Comparison of ENCODE assay signal across 25 cellular contexts in genomic region chr10:72997099-72997498, GRCh38. TPM values are rescaled to one million over a fixed set of nuclear protein-coding genes. Genes with fewer than 3 reads are reported as not detected.
DNase-seq lines count a peak whose midpoint lies in the region; ATAC-seq, FAIRE-seq and TF ChIP-seq lines count a peak whose summit lies in the region.
"Had no signal": no experiment of that assay in that cellular context is flagged by ENCODE, and none has a peak within 500 bp of the region (broad histone marks: within the 10 kb centered on the region; RNA-seq: fewer than 3 reads in every experiment).

No MANE protein-coding gene starts in this region.

- H3K9me2 ChIP-seq in HCT116 (ENCODE audit: insufficient read depth): no peaks in the 10 kb centered on the region
- no peaks in the 10 kb centered on the region for H3K9me2 ChIP-seq in PC-3 (replicated peaks; ENCODE audit: low read length)

- BruUV-seq in HCT116 (replicated peaks; lab: Mats Ljungman, UMichigan) (no TSS peak), PC-3 (replicated peaks; lab: Mats Ljungman, UMichigan) (TSS peak; percentile 3), GM12878 (replicated peaks; lab: Mats Ljungman, UMichigan) (TSS peak; percentile 20)

- SMC1A ChIA-PET in GM12878 (lab: Charles Lee; ENCODE audit: uncharacterized antibody, unreplicated experiment): interaction anchor here (1.2 to 1.4 kb wide), 2 partner anchors 8 to 162 kb away, joined by 3 read pairs; no protein-coding TSS in a partner anchor

- no peak overlapping the region for H3K27ac ChIP-seq in HCT116 (ENCODE audit: low read depth, low read length)
- H3K27ac ChIP-seq in HEK293 (ENCODE audit: extremely low read depth, low read depth, low read length): no peak overlapping the region
- no peak overlapping the region for H3K27ac ChIP-seq in PC-3 (ENCODE audit: low read length)
- H3K27ac ChIP-seq in GM12878 (ENCODE audit: control insufficient read depth, insufficient read depth): no peak overlapping the region
- no peak overlapping the region for H3K27ac ChIP-seq in suprapubic skin
- no peak overlapping the region for H3K27ac ChIP-seq in CD4-positive, alpha-beta T cell (ENCODE audit: low read depth, low read length)
- H3K27ac ChIP-seq: BLaER1 had no signal

- H3K4me1 ChIP-seq in HCT116 (ENCODE audit: control insufficient read depth in 1 of 2, insufficient read depth in 2 of 2, low read length in 2 of 2) (no peaks in the 10 kb centered on the region), HEK293 (ENCODE audit: control insufficient read depth, insufficient read depth, low read length) (no peaks in the 10 kb centered on the region), PC-3 (ENCODE audit: insufficient read depth, low read length) (no peaks in the 10 kb centered on the region), GM12878 (ENCODE audit: control insufficient read depth, insufficient read depth, low read length) (no peaks in the 10 kb centered on the region), suprapubic skin (no peaks in the 10 kb centered on the region)
- H3K4me1 ChIP-seq: BE2C, BLaER1, Caco-2 had no signal

- H3K9me3 Mint-ChIP-seq in CD4-positive, alpha-beta T cell: peaks cover 4% of the 10 kb centered on the region

- no peak overlapping the region for H3K27ac Mint-ChIP-seq in CD4-positive, alpha-beta T cell
- H3K27ac Mint-ChIP-seq: CD14-positive monocyte; CD4-positive, CD25-positive, alpha-beta regulatory T cell; CD8-positive, alpha-beta T cell had no signal

- no peak overlapping the region for H3K4me3 Mint-ChIP-seq in CD4-positive, alpha-beta T cell
- H3K4me3 Mint-ChIP-seq: CD14-positive monocyte; CD4-positive, CD25-positive, alpha-beta regulatory T cell; CD8-positive, alpha-beta T cell had no signal

- no peaks in the 10 kb centered on the region for H4K20me1 ChIP-seq in HCT116 (ENCODE audit: insufficient read depth)
- no peaks in the 10 kb centered on the region for H4K20me1 ChIP-seq in PC-3 (ENCODE audit: low read length)
- H4K20me1 ChIP-seq in GM12878 (ENCODE audit: control insufficient read depth, insufficient read depth): no peaks in the 10 kb centered on the region
- H4K20me1 ChIP-seq: BLaER1 had no signal

- intact Hi-C loops in HCT116 (cut with micrococcal nuclease) (no loop called here), PC-3 (cut with micrococcal nuclease) (no loop called here), GM12878 (cut with micrococcal nuclease; ENCODE audit: unreplicated experiment) (no loop called here)
- intact Hi-C loops in CD4-positive, alpha-beta T cell (cut with DNase I, micrococcal nuclease): no loop called here

- RAD21 ChIA-PET in HCT116 (lab: Charles Lee; ENCODE audit: low non-redundant PET in 1 of 2, low total read pairs in 2 of 2, uncharacterized antibody in 2 of 2, unreplicated experiment in 2 of 2): no interaction called here
- RAD21 ChIA-PET in GM12878 (lab: Charles Lee; ENCODE audit: unreplicated experiment): no interaction called here

- in situ Hi-C loops in GM12878 (cut with MboI): no loop called here

- H3K4me2 ChIP-seq in HCT116 (ENCODE audit: low read length): no peak overlapping the region
- H3K4me2 ChIP-seq in PC-3 (ENCODE audit: low read length): no peak overlapping the region
- no peak overlapping the region for H3K4me2 ChIP-seq in GM12878 (ENCODE audit: control insufficient read depth, insufficient read depth)
- H3K4me2 ChIP-seq: BLaER1 had no signal

- H3K27me3 ChIP-seq in HCT116 (ENCODE audit: insufficient read depth, low read length) (no peaks in the 10 kb centered on the region), PC-3 (ENCODE audit: low read length) (no peaks in the 10 kb centered on the region), GM12878 (replicated peaks in 1 of 2; ENCODE audit: control insufficient read depth in 2 of 2, insufficient read depth in 2 of 2, low read length in 1 of 2) (no peaks in the 10 kb centered on the region), suprapubic skin (no peaks in the 10 kb centered on the region)
- no peaks in the 10 kb centered on the region for H3K27me3 ChIP-seq in CD4-positive, alpha-beta T cell (ENCODE audit: control insufficient read depth, insufficient read depth, low read length)
- H3K27me3 ChIP-seq: BE2C, BLaER1 had no signal

- no peak overlapping the region for H3K9ac ChIP-seq in HCT116 (ENCODE audit: low read length)
- H3K9ac ChIP-seq in PC-3 (ENCODE audit: low read length): no peak overlapping the region
- H3K9ac ChIP-seq in GM12878 (ENCODE audit: control insufficient read depth, insufficient read depth, low read length): no peak overlapping the region
- H3K9ac ChIP-seq: BLaER1 had no signal

- WGBS in GM12878 (ENCODE audit: insufficient coverage, insufficient replicate concordance, low lambda C conversion rate, missing lambda C conversion rate): 100% methylated on average over 2 of the region's 2 CpGs
- WGBS in suprapubic skin: 95% methylated on average over 2 of the region's 2 CpGs

- no peaks in the 10 kb centered on the region for H3K79me2 ChIP-seq in HCT116 (ENCODE audit: insufficient read depth, low read length)
- no peaks in the 10 kb centered on the region for H3K79me2 ChIP-seq in PC-3 (ENCODE audit: low read length)
- no peaks in the 10 kb centered on the region for H3K79me2 ChIP-seq in GM12878 (ENCODE audit: control insufficient read depth, insufficient read depth, low read length)

- TF ChIP-seq RAD21 in HCT116 (IDR thresholded peaks at IDR 0.05; ENCODE audit: low read depth): no peak
- no peak for TF ChIP-seq RAD21 in GM12878 (IDR thresholded peaks at IDR 0.05; ENCODE audit: insufficient read depth, low read depth, low read length)

- H3F3A ChIP-seq in PC-3 (ENCODE audit: low read length, unreplicated experiment): no peaks in the 10 kb centered on the region

- peaks cover 61% of the 10 kb centered on the region for H3K36me3 Mint-ChIP-seq in CD4-positive, alpha-beta T cell (ENCODE audit: low read depth)

- H3K4me3 ChIP-seq in HCT116 (replicated peaks in 1 of 2; ENCODE audit: low read depth in 1 of 2, low read length in 2 of 2): no peak overlapping the region
- no peak overlapping the region for H3K4me3 ChIP-seq in HEK293 (ENCODE audit: low read depth, low read length)
- no peak overlapping the region for H3K4me3 ChIP-seq in PC-3 (ENCODE audit: low read length)
- H3K4me3 ChIP-seq in GM12878: no peak overlapping the region
- no peak overlapping the region for H3K4me3 ChIP-seq in suprapubic skin
- H3K4me3 ChIP-seq: BLaER1 had no signal

- POLR2A ChIA-PET in HCT116 (lab: Charles Lee) (interaction anchor here (1.1 kb wide), 1 partner anchor 9 kb away, joined by 3 read pairs; no protein-coding TSS in a partner anchor), HEK293 (lab: Yijun Ruan, JAX) (no interaction called here), PC-3 (lab: Charles Lee; ENCODE audit: unreplicated experiment) (interaction anchor here (0.6 kb wide), 1 partner anchor 66 kb away, joined by 4 read pairs; no protein-coding TSS in a partner anchor), GM12878 (lab: Charles Lee) (no interaction called here)
- POLR2A ChIA-PET in CD4-positive, alpha-beta T cell (lab: Charles Lee): no interaction called here

- TF ChIP-seq POLR2A in HCT116 (IDR thresholded peaks at IDR 0.05; ENCODE audit: borderline replicate concordance, extremely low read depth, insufficient read depth, insufficient read length) (no peak), GM12878 (IDR thresholded peaks at IDR 0.05; ENCODE audit: low read depth, low read length) (no peak), suprapubic skin (IDR thresholded peaks at IDR 0.05) (no peak)

- CTCF ChIA-PET in HCT116 (lab: Charles Lee): no interaction called here
- CTCF ChIA-PET in HEK293 (lab: Yijun Ruan, JAX): interaction anchor here (1.0 kb wide), 1 partner anchor 8 kb away, joined by 3 read pairs; no protein-coding TSS in a partner anchor
- CTCF ChIA-PET in PC-3 (lab: Charles Lee): no interaction called here
- CTCF ChIA-PET in GM12878 (lab: Yijun Ruan, JAX): no interaction called here
- CTCF ChIA-PET in CD4-positive, alpha-beta T cell (lab: Charles Lee): no interaction called here

- H2AFZ ChIP-seq in HCT116 (ENCODE audit: low read depth, low read length, poor library complexity, severe bottlenecking) (no peak overlapping the region), PC-3 (ENCODE audit: low read length) (no peak overlapping the region), GM12878 (ENCODE audit: control insufficient read depth, low read depth, low read length) (no peak overlapping the region)

- H3K4me1 Mint-ChIP-seq in CD4-positive, alpha-beta T cell (ENCODE audit: low read depth): no peaks in the 10 kb centered on the region
- H3K4me1 Mint-ChIP-seq: CD14-positive monocyte had no signal

- TF ChIP-seq CTCF in HCT116 (IDR thresholded peaks at IDR 0.05 in 2 of 3, conservative IDR thresholded peaks at IDR 0.05 in 1 of 3; ENCODE audit: borderline replicate concordance in 1 of 3, insufficient read depth in 1 of 3, low read depth in 2 of 3, low read length in 2 of 3) (no peak), HEK293 (tag by site-specific recombination; IDR thresholded peaks at IDR 0.05) (no peak), PC-3 (conservative IDR thresholded peaks at IDR 0.05; ENCODE audit: low read depth, low read length) (no peak), GM12878 (IDR thresholded peaks at IDR 0.05 in 2 of 3, conservative IDR thresholded peaks at IDR 0.05 in 1 of 3; ENCODE audit: control insufficient read depth in 2 of 3, extremely low read depth in 1 of 3, insufficient read depth in 1 of 3, low read depth in 3 of 3, low read length in 3 of 3) (no peak), suprapubic skin (IDR thresholded peaks at IDR 0.05) (no peak)
- TF ChIP-seq CTCF in CD4-positive, alpha-beta T cell (IDR thresholded peaks at IDR 0.05): no peak

- H3K9me3 ChIP-seq in HCT116 (ENCODE audit: control insufficient read depth in 1 of 2, insufficient read depth in 1 of 2, low read depth in 1 of 2, low read length in 2 of 2): no peaks in the 10 kb centered on the region
- no peaks in the 10 kb centered on the region for H3K9me3 ChIP-seq in HEK293 (ENCODE audit: control insufficient read depth, insufficient read depth, low read depth, low read length)
- H3K9me3 ChIP-seq in PC-3 (ENCODE audit: low read length): no peaks in the 10 kb centered on the region
- no peaks in the 10 kb centered on the region; the same call in 2 of the 3 replicates for H3K9me3 ChIP-seq in GM12878 (replicated peaks; ENCODE audit: control insufficient read depth, insufficient read depth, low read length)
- no peaks in the 10 kb centered on the region for H3K9me3 ChIP-seq in suprapubic skin
- H3K9me3 ChIP-seq in CD4-positive, alpha-beta T cell (ENCODE audit: control insufficient read depth, low read length): no peaks in the 10 kb centered on the region
- H3K9me3 ChIP-seq: BE2C, Caco-2 had no signal

- ATAC-seq in HCT116 (no peak), PC-3 (peak; percentile 10; the same call in 1 of the 2 replicates), GM12878 (no peak), HG02759 (IDR thresholded peaks at IDR 0.05; ENCODE audit: unreplicated experiment) (no peak)
- no peak for ATAC-seq in CD4-positive, alpha-beta T cell (ENCODE audit: poor library complexity)
- ATAC-seq: CD8-positive, alpha-beta T cell had no signal

- H3K36me3 ChIP-seq in HCT116 (ENCODE audit: control insufficient read depth in 1 of 2, insufficient read depth in 2 of 2, low read length in 2 of 2) (no peaks in the 10 kb centered on the region), HEK293 (ENCODE audit: control insufficient read depth in 2 of 2, insufficient read depth in 1 of 2, low read length in 2 of 2) (no peaks in the 10 kb centered on the region; a peak in 1 of 3 replicates), PC-3 (ENCODE audit: low read depth, low read length) (peaks cover 5% of the 10 kb centered on the region; the same call in 1 of the 2 replicates), GM12878 (ENCODE audit: control insufficient read depth in 2 of 2, insufficient read depth in 2 of 2, low read length in 1 of 2) (peaks cover 0 to 6% of the 10 kb centered on the region in 2 experiments; a peak in 2 of 4 replicates), suprapubic skin (peaks cover 7% of the 10 kb centered on the region)
- H3K36me3 ChIP-seq: BE2C had no signal

- TF ChIP-seq EP300 in GM12878 (IDR thresholded peaks at IDR 0.05; ENCODE audit: borderline replicate concordance in 1 of 2, control insufficient read depth in 1 of 2, low read depth in 2 of 2, low read length in 2 of 2) (no peak), suprapubic skin (IDR thresholded peaks at IDR 0.05) (no peak)

- FAIRE-seq in GM12878 (lab: Jason Lieb, UNC): no peak
- FAIRE-seq: D721Med, GM12892, GM18507 had no signal

- DNase-seq in HCT116 (ENCODE audit: low read depth, low spot score): no peak
- DNase-seq in PC-3: no peak
- DNase-seq in GM12878 (ENCODE audit: low read depth, low spot score): no peak
- DNase-seq in suprapubic skin (ENCODE audit: low spot score in 2 of 2): no peak
- no peak for DNase-seq in activated CD8-positive, alpha-beta memory T cell treated with anti-CD3 and anti-CD28 coated beads, Interleukin-2, amount 50 U/mL, for 48 hours
- DNase-seq in CD4-positive, alpha-beta T cell: no peak
- DNase-seq: 8988T; ACHN; BE2C; C1 segment of cervical spinal cord; Caco-2; Calu3; CD4-positive, CD25-positive, alpha-beta regulatory T cell; CD8-positive, alpha-beta T cell; DMS79 treated with DMSO at 0.1 percent for 48 hours; GF-D8 had no signal

- no peaks in the 10 kb centered on the region for H3K27me3 Mint-ChIP-seq in CD4-positive, alpha-beta T cell
- H3K27me3 Mint-ChIP-seq: CD4-positive, CD25-positive, alpha-beta regulatory T cell had no signal

RNA-seq across cellular contexts. Expression of gene PLA2G12B, which starts 42.5 kb away (rescaled TPM):
- total RNA-seq in HCT116 (2021; ENCODE audit: unreplicated experiment) (not detected), PC-3 (2014; rRNA removed) (not detected in 2 replicates), GM12878 (2014; rRNA removed) (not detected in 2 replicates), GM12878 (2014; rRNA removed; fragmentation: Illumina TruSeq; extraction: Trizol) (not detected in 2 replicates), GM12878 (2021) (not detected in 2 replicates), suprapubic skin (not detected)
- 0.05 TPM in 1 of 2 replicates, not detected in the other for polyA plus RNA-seq in HCT116 (2012)
- not detected in 2 replicates for total RNA-seq in GM12878 (2013; cell fraction: nucleolus; rRNA removed)
- polyA plus RNA-seq in GM12878 (2011; ENCODE audit: low read depth): not detected
- polyA plus RNA-seq in GM12878 (2011; rRNA removed) (0.17 TPM in 1 of 2 replicates, not detected in the other), GM12878 (2014; fragmentation: Illumina TruSeq; extraction: Trizol) (not detected in 2 replicates), GM12878 (2014; fragmentation: Nextera tagmentation; extraction: Ambion mirVana) (not detected), GM12878 (2014; rRNA removed) (not detected in 2 replicates), GM12878 (2016; fragmentation: Nextera tagmentation; extraction: Ambion mirVana) (not detected)
- polyA plus RNA-seq in GM12878 (2011; cell fraction: cytosol; rRNA removed): not detected in 2 replicates
- polyA plus RNA-seq in GM12878 (2011; cell fraction: nucleus; rRNA removed): 0.10 TPM in 1 of 2 replicates, not detected in the other
- polyA plus RNA-seq in GM12878 (2012): not detected in 2 replicates
- polyA minus RNA-seq in GM12878 (2011; rRNA and poly(A)+ RNA removed): 0.36 TPM in 1 of 2 replicates, not detected in the other
- polyA minus RNA-seq in GM12878 (2011; cell fraction: cytosol; rRNA and poly(A)+ RNA removed): not detected in 2 replicates
- polyA minus RNA-seq in GM12878 (2011; cell fraction: nucleus; rRNA and poly(A)+ RNA removed): not detected in 2 replicates
- total RNA-seq in CD4-positive, alpha-beta T cell: not detected
- total RNA-seq: A673; Calu3; CD4-positive, CD25-positive, alpha-beta regulatory T cell; CD8-positive, alpha-beta T cell had no signal
- polyA plus RNA-seq: AG04450; CD14-positive monocyte; CD4-positive, CD25-positive, alpha-beta regulatory T cell had no signal

Comparison
In these comparisons a context has a peak if more than half of its experiments do, and no peak if none do; other contexts are left out.
1. POLR2A ChIA-PET loops: an anchor here in HCT116 (1.1 kb wide) and PC-3 (0.6 kb wide); none called in HEK293, GM12878 and CD4-positive, alpha-beta T cell.